3 cellular contexts compared by ENCODE assay signal in the genomic region with DNA sequence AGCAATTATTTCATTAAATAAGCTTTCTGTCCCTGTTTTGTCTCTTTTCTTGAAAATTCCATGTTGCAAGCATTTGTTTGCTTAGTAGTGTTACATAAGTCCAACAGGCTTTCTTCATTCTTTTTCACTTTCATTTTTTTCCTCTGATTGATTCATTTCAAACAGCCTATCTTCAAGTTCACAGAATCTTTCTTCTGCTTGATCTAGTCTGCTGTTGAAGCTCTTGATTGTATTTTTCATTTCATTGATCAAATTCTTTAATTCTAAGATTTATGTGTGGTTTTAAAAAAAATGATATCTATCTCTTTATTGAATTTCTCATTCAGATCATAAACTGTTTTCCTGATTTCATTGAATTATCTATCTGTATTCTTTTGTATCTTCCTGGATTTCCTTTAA.
TF ChIP-seq lines count a peak whose summit lies in the region.

No MANE protein-coding gene starts in this region.

TF ChIP-seq in SK-N-SH treated with all-trans-retinoic acid at 6 μM for 48 hours, 23 proteins besides CTCF, POLR2A, EP300 and RAD21 (continued from another document):
- TF ChIP-seq, protein P1, sequence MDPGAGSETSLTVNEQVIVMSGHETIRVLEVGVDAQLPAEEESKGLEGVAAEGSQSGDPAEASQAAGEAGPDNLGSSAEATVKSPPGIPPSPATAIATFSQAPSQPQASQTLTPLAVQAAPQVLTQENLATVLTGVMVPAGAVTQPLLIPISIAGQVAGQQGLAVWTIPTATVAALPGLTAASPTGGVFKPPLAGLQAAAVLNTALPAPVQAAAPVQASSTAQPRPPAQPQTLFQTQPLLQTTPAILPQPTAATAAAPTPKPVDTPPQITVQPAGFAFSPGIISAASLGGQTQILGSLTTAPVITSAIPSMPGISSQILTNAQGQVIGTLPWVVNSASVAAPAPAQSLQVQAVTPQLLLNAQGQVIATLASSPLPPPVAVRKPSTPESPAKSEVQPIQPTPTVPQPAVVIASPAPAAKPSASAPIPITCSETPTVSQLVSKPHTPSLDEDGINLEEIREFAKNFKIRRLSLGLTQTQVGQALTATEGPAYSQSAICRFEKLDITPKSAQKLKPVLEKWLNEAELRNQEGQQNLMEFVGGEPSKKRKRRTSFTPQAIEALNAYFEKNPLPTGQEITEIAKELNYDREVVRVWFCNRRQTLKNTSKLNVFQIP (CRISPR knock-in tag; IDR thresholded peaks at IDR 0.05; ENCODE audit: borderline replicate concordance, low read depth): no peak

TF ChIP-seq in SK-N-SH, 30 proteins besides CTCF, POLR2A, EP300 and RAD21 (continued from another document):
- TF ChIP-seq, protein P2, sequence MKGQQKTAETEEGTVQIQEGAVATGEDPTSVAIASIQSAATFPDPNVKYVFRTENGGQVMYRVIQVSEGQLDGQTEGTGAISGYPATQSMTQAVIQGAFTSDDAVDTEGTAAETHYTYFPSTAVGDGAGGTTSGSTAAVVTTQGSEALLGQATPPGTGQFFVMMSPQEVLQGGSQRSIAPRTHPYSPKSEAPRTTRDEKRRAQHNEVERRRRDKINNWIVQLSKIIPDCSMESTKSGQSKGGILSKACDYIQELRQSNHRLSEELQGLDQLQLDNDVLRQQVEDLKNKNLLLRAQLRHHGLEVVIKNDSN (IDR thresholded peaks at IDR 0.05; ENCODE audit: borderline replicate concordance, low read depth): no peak
- TF ChIP-seq FOXM1 (IDR thresholded peaks at IDR 0.05; ENCODE audit: low read depth) (no peak), SIN3A (IDR thresholded peaks at IDR 0.05; ENCODE audit: borderline replicate concordance, low read depth, low read length) (no peak), ELF1 (IDR thresholded peaks at IDR 0.05) (no peak), TEAD4 (IDR thresholded peaks at IDR 0.05; ENCODE audit: borderline replicate concordance, insufficient read depth) (no peak)
- TF ChIP-seq, protein P3, sequence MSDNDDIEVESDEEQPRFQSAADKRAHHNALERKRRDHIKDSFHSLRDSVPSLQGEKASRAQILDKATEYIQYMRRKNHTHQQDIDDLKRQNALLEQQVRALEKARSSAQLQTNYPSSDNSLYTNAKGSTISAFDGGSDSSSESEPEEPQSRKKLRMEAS (IDR thresholded peaks at IDR 0.05; ENCODE audit: low read depth): no peak
TF ChIP-seq in SK-N-SH: peak in this region for 0.

TF ChIP-seq in WTC11, 78 proteins besides CTCF, POLR2A, EP300 and RAD21 (continued from another document):
- TF ChIP-seq MYBL2 (CRISPR knock-in tag; IDR thresholded peaks at IDR 0.05): no peak
- TF ChIP-seq OVOL2 (CRISPR knock-in tag; IDR thresholded peaks at IDR 0.05; ENCODE audit: borderline replicate concordance): no peak
- TF ChIP-seq SMAD3 (CRISPR knock-in tag; IDR thresholded peaks at IDR 0.05; ENCODE audit: borderline replicate concordance): no peak
- TF ChIP-seq JAZF1 (CRISPR knock-in tag; IDR thresholded peaks at IDR 0.05): no peak
- no peak for TF ChIP-seq ELF4 (CRISPR knock-in tag; IDR thresholded peaks at IDR 0.05; ENCODE audit: low read depth)
- no peak for TF ChIP-seq KAT7 (CRISPR knock-in tag; IDR thresholded peaks at IDR 0.05; ENCODE audit: borderline replicate concordance)
- TF ChIP-seq TEAD1 (CRISPR knock-in tag; IDR thresholded peaks at IDR 0.05): no peak
- TF ChIP-seq MXD4 (CRISPR knock-in tag; IDR thresholded peaks at IDR 0.05; ENCODE audit: borderline replicate concordance): no peak
- no peak for TF ChIP-seq NR1H2 (CRISPR knock-in tag; IDR thresholded peaks at IDR 0.05)
- TF ChIP-seq, protein P4, sequence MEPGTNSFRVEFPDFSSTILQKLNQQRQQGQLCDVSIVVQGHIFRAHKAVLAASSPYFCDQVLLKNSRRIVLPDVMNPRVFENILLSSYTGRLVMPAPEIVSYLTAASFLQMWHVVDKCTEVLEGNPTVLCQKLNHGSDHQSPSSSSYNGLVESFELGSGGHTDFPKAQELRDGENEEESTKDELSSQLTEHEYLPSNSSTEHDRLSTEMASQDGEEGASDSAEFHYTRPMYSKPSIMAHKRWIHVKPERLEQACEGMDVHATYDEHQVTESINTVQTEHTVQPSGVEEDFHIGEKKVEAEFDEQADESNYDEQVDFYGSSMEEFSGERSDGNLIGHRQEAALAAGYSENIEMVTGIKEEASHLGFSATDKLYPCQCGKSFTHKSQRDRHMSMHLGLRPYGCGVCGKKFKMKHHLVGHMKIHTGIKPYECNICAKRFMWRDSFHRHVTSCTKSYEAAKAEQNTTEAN (CRISPR knock-in tag; IDR thresholded peaks at IDR 0.05): no peak
- TF ChIP-seq CREB1 (CRISPR knock-in tag; IDR thresholded peaks at IDR 0.05): no peak
- TF ChIP-seq, protein P5, sequence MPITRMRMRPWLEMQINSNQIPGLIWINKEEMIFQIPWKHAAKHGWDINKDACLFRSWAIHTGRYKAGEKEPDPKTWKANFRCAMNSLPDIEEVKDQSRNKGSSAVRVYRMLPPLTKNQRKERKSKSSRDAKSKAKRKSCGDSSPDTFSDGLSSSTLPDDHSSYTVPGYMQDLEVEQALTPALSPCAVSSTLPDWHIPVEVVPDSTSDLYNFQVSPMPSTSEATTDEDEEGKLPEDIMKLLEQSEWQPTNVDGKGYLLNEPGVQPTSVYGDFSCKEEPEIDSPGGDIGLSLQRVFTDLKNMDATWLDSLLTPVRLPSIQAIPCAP (CRISPR knock-in tag; IDR thresholded peaks at IDR 0.05): no peak
